ENCODE assay signal across 8 cellular contexts in genomic region chr1:3454811-3455618, GRCh38. TPM values are rescaled to one million over a fixed set of nuclear protein-coding genes. Genes with fewer than 3 reads are reported as not detected.
DNase-seq lines count a peak whose midpoint lies in the region; ATAC-seq, FAIRE-seq and TF ChIP-seq lines count a peak whose summit lies in the region.

No MANE protein-coding gene starts in this region.

- DNase-seq in BJ (ENCODE audit: low read depth) (no peak), HTR-8/SVneo (ENCODE audit: insufficient read length, low spot score) (peak; percentile 53), astrocyte of the spinal cord (ENCODE audit: low read depth, low spot score) (no peak), left colon (peak; percentile 71 to 79), type B pancreatic cell (ENCODE audit: extremely low spot score, unreplicated experiment) (no peak), GM12892 (ENCODE audit: insufficient read length) (no peak), NCI-H2107 treated with DMSO at 0.1 percent for 48 hours (lab: John Stamatoyannopoulos, UW; ENCODE audit: unreplicated experiment) (no peak), NK-92 (lab: John Stamatoyannopoulos, UW; ENCODE audit: unreplicated experiment) (no peak)

- ATAC-seq in left colon = peak; percentile 39

- TF ChIP-seq POLR2A in GM12892 (IDR thresholded peaks at IDR 0.05; ENCODE audit: low read depth, low read length) = no peak

- peaks cover 3% of the 10 kb centered on the region for H3K27me3 ChIP-seq in BJ (ENCODE audit: control insufficient read depth, insufficient read depth, low read length)

- FAIRE-seq in HTR-8/SVneo (lab: Jason Lieb, UNC) = no peak
- FAIRE-seq in GM12892 (lab: Jason Lieb, UNC) = no peak

- H3K27me3 Mint-ChIP-seq in type B pancreatic cell = no peaks in the 10 kb centered on the region

- no peaks in the 10 kb centered on the region for H3K9me3 Mint-ChIP-seq in type B pancreatic cell

- in situ Hi-C loops in astrocyte of the spinal cord (cut with HindIII; ENCODE audit: low sequenced_read_pairs) = no loop called here

- intact Hi-C loops in left colon (cut with DNase I, micrococcal nuclease) = no loop called here

- peaks cover 26% of the 10 kb centered on the region for H3K4me1 Mint-ChIP-seq in type B pancreatic cell (ENCODE audit: unreplicated experiment)

- CTCF ChIA-PET in BJ (lab: Yijun Ruan, JAX) = interaction anchor here (0.7 to 4.9 kb wide), 5 partner anchors 9 to 343 kb away, joined by 4 to 72 read pairs (median 6); no protein-coding TSS in a partner anchor

- H3K4me3 Mint-ChIP-seq in type B pancreatic cell = peak overlapping the region; percentile 81

- H3K27ac Mint-ChIP-seq in type B pancreatic cell = peak overlapping the region; percentile 48

- H3K36me3 Mint-ChIP-seq in type B pancreatic cell = no peaks in the 10 kb centered on the region

- no peaks in the 10 kb centered on the region for H3K36me3 ChIP-seq in BJ (ENCODE audit: control insufficient read depth, insufficient read depth, low read length)

- POLR2A ChIA-PET in BJ (lab: Charles Lee) = no interaction called here

- no peak for TF ChIP-seq CTCF in BJ (IDR thresholded peaks at IDR 0.05; ENCODE audit: insufficient read depth, low read depth, low read length)
- TF ChIP-seq CTCF in astrocyte of the spinal cord (IDR thresholded peaks at IDR 0.05; ENCODE audit: low read depth, low read length) = no peak
- TF ChIP-seq CTCF in type B pancreatic cell (conservative IDR thresholded peaks at IDR 0.05) = no peak

- H3K4me3 ChIP-seq in BJ (ENCODE audit: low read depth, low read length) (peak overlapping the region; percentile 27), astrocyte of the spinal cord (ENCODE audit: low read depth, low read length) (peak overlapping the region; percentile 2)

RNA-seq across cellular contexts. Expression of gene ARHGEF16, which starts 0.6 kb away (rescaled TPM):
- 0.04 TPM in 2 replicates for polyA plus RNA-seq in BJ (2011; rRNA removed)
- 0.77 TPM in 1 of 2 replicates, not detected in the other for polyA minus RNA-seq in BJ (2011; rRNA and poly(A)+ RNA removed)
- total RNA-seq in left colon (100 to 1,000 TPM in 1 of 2 donors, 10 to 100 TPM in 1; 92.4 to 113 TPM), type B pancreatic cell (ENCODE audit: low replicate concordance) (16.1 and 28.9 TPM in 2 replicates)
- not detected for polyA plus RNA-seq in GM12892 (2012; ENCODE audit: missing spikeins)

Comparison
In these comparisons a context has a peak if more than half of its experiments do, and no peak if none do; other contexts are left out.
1. DNase-seq: peak in HTR-8/SVneo (single experiment) and left colon (2 of 2); none in BJ (single experiment), astrocyte of the spinal cord (single experiment), type B pancreatic cell (single experiment), GM12892 (single experiment), NCI-H2107 treated with DMSO at 0.1 percent for 48 hours (single experiment) and NK-92 (single experiment).